ENCODE assay signal across 14 cellular contexts in the genomic region with DNA sequence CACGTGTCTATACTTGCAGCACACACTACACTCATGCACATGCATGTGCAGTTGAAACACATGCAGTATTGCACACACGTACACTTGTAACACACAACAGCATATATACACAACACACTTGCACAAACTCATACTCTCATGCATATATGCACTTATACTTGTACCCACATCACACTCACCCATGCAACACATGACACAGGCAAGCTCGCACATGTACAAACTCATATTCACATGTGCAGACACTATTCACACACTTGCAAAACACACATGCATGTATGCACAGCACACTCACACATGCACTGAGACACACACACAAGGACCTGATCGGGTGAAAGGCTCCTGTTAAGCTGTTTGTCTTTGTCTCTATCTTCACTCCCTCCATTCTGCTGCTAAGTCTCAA.
DNase-seq lines count a peak whose midpoint lies in the region; ATAC-seq, FAIRE-seq and TF ChIP-seq lines count a peak whose summit lies in the region.
"Had no signal": no experiment of that assay in that cellular context is flagged by ENCODE, and none has a peak within 500 bp of the region (broad histone marks: within the 10 kb centered on the region; RNA-seq: fewer than 3 reads in every experiment).

No MANE protein-coding gene starts in this region.

- no peak for TF ChIP-seq CTCF in bronchial epithelial cell (IDR thresholded peaks at IDR 0.05; ENCODE audit: insufficient read depth, low read length, severe bottlenecking)

- H3K14ac ChIP-seq in trophoblast cell (ENCODE audit: low read length): no peak overlapping the region

- no peak for DNase-seq in HTR-8/SVneo (ENCODE audit: insufficient read length, low spot score)
- no peak for DNase-seq in bronchial epithelial cell (ENCODE audit: low read depth)
- DNase-seq in trophoblast cell: no peak
- DNase-seq in putamen (ENCODE audit: low spot score): no peak
- DNase-seq: CD4-positive, CD25-positive, alpha-beta regulatory T cell; DMS53; H7; KG1 had no signal

- peaks cover 2% of the 10 kb centered on the region for H3K79me1 ChIP-seq in trophoblast cell (ENCODE audit: low read length)

- ATAC-seq in HG02970 (IDR thresholded peaks at IDR 0.05; ENCODE audit: low FRiP score, unreplicated experiment) (no peak), HG03135 (IDR thresholded peaks at IDR 0.05; ENCODE audit: unreplicated experiment) (no peak)
- ATAC-seq: GM12878, GM23338 had no signal

- no peak overlapping the region for H3K4ac ChIP-seq in trophoblast cell (ENCODE audit: low read depth, low read length)

- no peak overlapping the region for H2AK5ac ChIP-seq in trophoblast cell (ENCODE audit: low read length)

- peaks cover 54% of the 10 kb centered on the region for H3K4me1 ChIP-seq in BLaER1
- peaks cover 9% of the 10 kb centered on the region in 2 experiments for H3K4me1 ChIP-seq in trophoblast cell (ENCODE audit: control insufficient read depth in 1 of 2, insufficient read depth in 2 of 2, low read length in 2 of 2)

- no peaks in the 10 kb centered on the region for H3K79me2 ChIP-seq in trophoblast cell (ENCODE audit: control insufficient read depth, insufficient read depth, low read length, poor library complexity)

- H3K9me3 ChIP-seq in BLaER1 (peaks cover 17% of the 10 kb centered on the region; the same call in 1 of the 2 replicates), trophoblast cell (ENCODE audit: insufficient read depth, low read depth, low read length) (peaks cover 1% of the 10 kb centered on the region)

- H3K23ac ChIP-seq in trophoblast cell (ENCODE audit: low read length): peak overlapping the region; percentile 91

- FAIRE-seq in HTR-8/SVneo (lab: Jason Lieb, UNC): peak; percentile 85
- FAIRE-seq in bronchial epithelial cell (lab: Jason Lieb, UNC): peak; percentile 80
- FAIRE-seq: A204.1, GM12878 had no signal

- no peak overlapping the region for H2BK12ac ChIP-seq in trophoblast cell (ENCODE audit: low read length)

- H4K8ac ChIP-seq in trophoblast cell (ENCODE audit: low read depth, low read length): no peak overlapping the region

- peaks cover 44% of the 10 kb centered on the region for H3K36me3 ChIP-seq in BLaER1
- H3K36me3 ChIP-seq in bronchial epithelial cell (ENCODE audit: control insufficient read depth, insufficient read depth, low read length): no peaks in the 10 kb centered on the region
- H3K36me3 ChIP-seq in trophoblast cell (ENCODE audit: control insufficient read depth in 1 of 2, insufficient read depth in 2 of 2, low read length in 2 of 2): peaks cover 20 to 27% of the 10 kb centered on the region in 2 experiments

- no CpG with 5 or more reads among the region's 4 CpGs for WGBS in trophoblast cell (ENCODE audit: extremely low coverage, insufficient coverage, insufficient read length)

- H3K18ac ChIP-seq in trophoblast cell (ENCODE audit: low read length): no peak overlapping the region

- no peak overlapping the region for H2AFZ ChIP-seq in trophoblast cell (ENCODE audit: insufficient read depth, low read length, poor library complexity)
- H2AFZ ChIP-seq: GM23338 had no signal

- H3K27me3 ChIP-seq in BLaER1 (no peaks in the 10 kb centered on the region), bronchial epithelial cell (ENCODE audit: control insufficient read depth, insufficient read depth, low read length) (no peaks in the 10 kb centered on the region), trophoblast cell (ENCODE audit: insufficient read depth, low read length) (no peaks in the 10 kb centered on the region)

- H4K12ac ChIP-seq in trophoblast cell (ENCODE audit: low read depth, low read length): no peak overlapping the region

- no peak overlapping the region for H3K4me3 ChIP-seq in BLaER1
- H3K4me3 ChIP-seq in bronchial epithelial cell (ENCODE audit: low read depth, low read length): no peak overlapping the region
- no peak overlapping the region for H3K4me3 ChIP-seq in trophoblast cell (ENCODE audit: low read depth, low read length)
- H3K4me3 ChIP-seq: GM12878, GM23338 had no signal

- H3K27ac ChIP-seq in BLaER1: no peak overlapping the region
- H3K27ac ChIP-seq in trophoblast cell (ENCODE audit: low read depth, low read length): no peak overlapping the region

- H2BK5ac ChIP-seq in trophoblast cell (ENCODE audit: low read depth, low read length, poor library complexity): no peak overlapping the region

- no peak overlapping the region for H4K91ac ChIP-seq in trophoblast cell (ENCODE audit: low read depth, low read length)

- no peak overlapping the region for H2BK120ac ChIP-seq in trophoblast cell (ENCODE audit: insufficient read depth, low read length, poor library complexity)

- H4K20me1 ChIP-seq in BLaER1: no peaks in the 10 kb centered on the region

- H3K9ac ChIP-seq in BLaER1 (no peak overlapping the region), trophoblast cell (ENCODE audit: low read length) (peak overlapping the region; percentile 22)

- peak overlapping the region; percentile 84 for H3K4me2 ChIP-seq in BLaER1
- no peak overlapping the region for H3K4me2 ChIP-seq in trophoblast cell (ENCODE audit: low read length)
- H3K4me2 ChIP-seq: GM23338 had no signal
